Comparison of ENCODE assay signal across 29 cellular contexts in genomic region chr15:92415639-92416297, GRCh38. TPM values are rescaled to one million over a fixed set of nuclear protein-coding genes. Genes with fewer than 3 reads are reported as not detected.
"Had no signal": no experiment of that assay in that cellular context is flagged by ENCODE, and none has a peak within 500 bp of the region (broad histone marks: within the 10 kb centered on the region; RNA-seq: fewer than 3 reads in every experiment).

No MANE protein-coding gene starts in this region.

- H3K27me3 ChIP-seq: cardiac muscle cell, ovary had no signal

- H3K27me3 Mint-ChIP-seq: activated CD4-positive, alpha-beta T cell treated with anti-CD3 and anti-CD28 coated beads, Interleukin-2, amount 10 ng/mL, durations not matched to agents 24 days and 14 days had no signal

- H3K36me3 Mint-ChIP-seq: activated naive CD4-positive, alpha-beta T cell treated with anti-CD3 and anti-CD28 coated beads, Interleukin-2, amount 10 ng/mL, durations not matched to agents 7 days and 5 days; naive thymus-derived CD8-positive, alpha-beta T cell; stimulated activated effector memory CD8-positive, alpha-beta T cell treated with anti-CD3 and anti-CD28 coated beads, Interleukin-12 subunit alpha, Interleukin-12 subunit beta, amount 100 ng/mL, for 72 hours had no signal

- H2AFZ ChIP-seq: neural progenitor cell had no signal

- ATAC-seq: activated CD4-positive, CD25-positive, alpha-beta regulatory T cell treated with anti-CD3 and anti-CD28 coated beads, Interleukin-2, amount 50 U/mL, for 24 hours; activated T-cell treated with anti-CD3 and anti-CD28 coated beads, Interleukin-2, amount 50 U/mL, for 72 hours; body of pancreas; mucosa of descending colon; naive thymus-derived CD8-positive, alpha-beta T cell; stimulated activated effector memory CD8-positive, alpha-beta T cell treated with anti-CD3 and anti-CD28 coated beads, Interleukin-12 subunit alpha, Interleukin-12 subunit beta, amount 100 ng/mL, for 72 hours; stimulated activated naive CD8-positive, alpha-beta T cell treated with anti-CD3 and anti-CD28 coated beads, Interleukin-15, amount 100 ng/mL, for 72 hours had no signal

- H3K4me1 ChIP-seq: body of pancreas, prostate gland, tibial artery had no signal

- H3K4me3 Mint-ChIP-seq: activated CD4-positive, alpha-beta memory T cell treated with anti-CD3 and anti-CD28 coated beads, Interleukin-2, amount 10 ng/mL, durations not matched to agents 7 days and 5 days; activated CD4-positive, alpha-beta T cell treated with anti-CD3 and anti-CD28 coated beads, Interleukin-2, amount 10 ng/mL, durations not matched to agents 24 days and 14 days; activated naive CD4-positive, alpha-beta T cell treated with anti-CD3 and anti-CD28 coated beads, Interleukin-2, amount 10 ng/mL, durations not matched to agents 7 days and 5 days; activated T-cell treated with anti-CD3 and anti-CD28 coated beads, Interleukin-2, amount 50 U/mL, for 72 hours; dendritic cell treated with granulocyte-macrophage colony-stimulating factor and Interleukin-4, amounts not matched to agents 40 ng/mL and 50 ng/mL, for 4 days; naive thymus-derived CD8-positive, alpha-beta T cell; neural progenitor cell; stimulated activated effector memory CD8-positive, alpha-beta T cell treated with anti-CD3 and anti-CD28 coated beads, Interleukin-12 subunit alpha, Interleukin-12 subunit beta, amount 100 ng/mL, for 72 hours; stimulated activated naive CD8-positive, alpha-beta T cell treated with anti-CD3 and anti-CD28 coated beads, Interleukin-15, amount 100 ng/mL, for 72 hours had no signal

- H3K4me3 ChIP-seq: body of pancreas, cardiac muscle cell, mucosa of descending colon, neural progenitor cell, ovary, prostate gland, skin epidermis, tibial artery had no signal

- H3K36me3 ChIP-seq: cardiac muscle cell, neural progenitor cell, ovary, prostate gland, tibial artery had no signal

- H3K9me3 Mint-ChIP-seq: activated CD4-positive, alpha-beta memory T cell treated with anti-CD3 and anti-CD28 coated beads, Interleukin-2, amount 10 ng/mL, durations not matched to agents 7 days and 5 days; activated CD4-positive, alpha-beta T cell treated with anti-CD3 and anti-CD28 coated beads, Interleukin-2, amount 10 ng/mL, durations not matched to agents 24 days and 14 days; activated naive CD4-positive, alpha-beta T cell treated with anti-CD3 and anti-CD28 coated beads, Interleukin-2, amount 10 ng/mL, durations not matched to agents 7 days and 5 days; activated T-cell treated with anti-CD3 and anti-CD28 coated beads, Interleukin-2, amount 50 U/mL, for 72 hours; dendritic cell treated with granulocyte-macrophage colony-stimulating factor and Interleukin-4, amounts not matched to agents 40 ng/mL and 50 ng/mL, for 4 days; naive thymus-derived CD8-positive, alpha-beta T cell; stimulated activated effector memory CD8-positive, alpha-beta T cell treated with anti-CD3 and anti-CD28 coated beads, Interleukin-12 subunit alpha, Interleukin-12 subunit beta, amount 100 ng/mL, for 72 hours; stimulated activated naive CD8-positive, alpha-beta T cell treated with anti-CD3 and anti-CD28 coated beads, Interleukin-15, amount 100 ng/mL, for 72 hours had no signal

- H3K9me3 ChIP-seq: body of pancreas, mucosa of descending colon, ovary, prostate gland, tibial artery had no signal

- H3K27ac Mint-ChIP-seq: activated CD4-positive, alpha-beta memory T cell treated with anti-CD3 and anti-CD28 coated beads, Interleukin-2, amount 10 ng/mL, durations not matched to agents 7 days and 5 days; activated CD4-positive, alpha-beta T cell treated with anti-CD3 and anti-CD28 coated beads, Interleukin-2, amount 10 ng/mL, durations not matched to agents 24 days and 14 days; activated naive CD4-positive, alpha-beta T cell treated with anti-CD3 and anti-CD28 coated beads, Interleukin-2, amount 10 ng/mL, durations not matched to agents 7 days and 5 days; activated T-cell treated with anti-CD3 and anti-CD28 coated beads, Interleukin-2, amount 50 U/mL, for 72 hours; dendritic cell treated with granulocyte-macrophage colony-stimulating factor and Interleukin-4, amounts not matched to agents 40 ng/mL and 50 ng/mL, for 4 days; naive thymus-derived CD8-positive, alpha-beta T cell; stimulated activated effector memory CD8-positive, alpha-beta T cell treated with anti-CD3 and anti-CD28 coated beads, Interleukin-12 subunit alpha, Interleukin-12 subunit beta, amount 100 ng/mL, for 72 hours; stimulated activated naive CD8-positive, alpha-beta T cell treated with anti-CD3 and anti-CD28 coated beads, Interleukin-15, amount 100 ng/mL, for 72 hours had no signal

- DNase-seq: activated CD4-positive, alpha-beta memory T cell treated with anti-CD3 and anti-CD28 coated beads, Interleukin-2, amount 10 ng/mL, durations not matched to agents 7 days and 5 days; activated CD4-positive, alpha-beta T cell treated with anti-CD3 and anti-CD28 coated beads, Interleukin-2, amount 10 ng/mL, durations not matched to agents 24 days and 14 days; activated effector memory CD4-positive, alpha-beta T cell treated with Interleukin-2 at 50 U/mL for 16 hours; activated naive CD4-positive, alpha-beta T cell treated with anti-CD3 and anti-CD28 coated beads, Interleukin-2, amount 10 ng/mL, durations not matched to agents 7 days and 5 days; activated T-cell treated with anti-CD3 and anti-CD28 coated beads, Interleukin-2, amount 50 U/mL, for 72 hours; amygdala; body of pancreas; effector CD4-positive, alpha-beta T cell; foreskin melanocyte; hippocampal formation; kidney glomerular epithelial cell; mesendoderm; mucosa of descending colon; naive thymus-derived CD8-positive, alpha-beta T cell; ovary; right cardiac atrium; stimulated activated CD4-positive, alpha-beta T cell treated with anti-CD3 and anti-CD28 coated beads, Interleukin-2, amount 100 ng/mL, for 24 hours; stimulated activated naive CD8-positive, alpha-beta T cell treated with anti-CD3 and anti-CD28 coated beads, Interleukin-15, amount 100 ng/mL, for 72 hours; tibial artery had no signal

- H3K4me1 Mint-ChIP-seq: activated CD4-positive, alpha-beta memory T cell treated with anti-CD3 and anti-CD28 coated beads, Interleukin-2, amount 10 ng/mL, durations not matched to agents 7 days and 5 days; activated CD4-positive, alpha-beta T cell treated with anti-CD3 and anti-CD28 coated beads, Interleukin-2, amount 10 ng/mL, durations not matched to agents 24 days and 14 days; activated naive CD4-positive, alpha-beta T cell treated with anti-CD3 and anti-CD28 coated beads, Interleukin-2, amount 10 ng/mL, durations not matched to agents 7 days and 5 days; stimulated activated effector memory CD8-positive, alpha-beta T cell treated with anti-CD3 and anti-CD28 coated beads, Interleukin-12 subunit alpha, Interleukin-12 subunit beta, amount 100 ng/mL, for 72 hours; stimulated activated naive CD8-positive, alpha-beta T cell treated with anti-CD3 and anti-CD28 coated beads, Interleukin-15, amount 100 ng/mL, for 72 hours had no signal

- H3K4me2 ChIP-seq: neural progenitor cell had no signal

- H3K27ac ChIP-seq: body of pancreas, cardiac muscle cell, neural progenitor cell, ovary, prostate gland, skin epidermis, tibial artery, VCaP had no signal

- H3K9ac ChIP-seq: neural progenitor cell had no signal

RNA-seq across cellular contexts. Expression of gene ST8SIA2, which starts 22.1 kb away (rescaled TPM):
- total RNA-seq: activated CD4-positive, alpha-beta memory T cell treated with anti-CD3 and anti-CD28 coated beads, Interleukin-2, amount 10 ng/mL, durations not matched to agents 7 days and 5 days; activated CD4-positive, alpha-beta T cell treated with anti-CD3 and anti-CD28 coated beads, Interleukin-2, amount 10 ng/mL, durations not matched to agents 24 days and 14 days; activated T-cell treated with anti-CD3 and anti-CD28 coated beads, Interleukin-2, amount 50 U/mL, for 72 hours; body of pancreas; naive thymus-derived CD8-positive, alpha-beta T cell; T-helper 2 cell treated with Interferon-gamma antibody and Interleukin-4, amounts not matched to agents 100 ng/mL and 5 ng/mL, for 36 hours; ureter had no signal
- polyA plus RNA-seq: naive thymus-derived CD8-positive, alpha-beta T cell had no signal
